ENCODE assay signal across 19 cellular contexts in genomic region chr2:232042911-232043564, GRCh38.
A peak's percentile ranks its signal among the peaks of the same experiment; 100 is the strongest.
DNase-seq lines count a peak whose midpoint lies in the region; ATAC-seq, FAIRE-seq and TF ChIP-seq lines count a peak whose summit lies in the region.
"Had no signal": no experiment of that assay in that cellular context is flagged by ENCODE, and none has a peak within 500 bp of the region (broad histone marks: within the 10 kb centered on the region; RNA-seq: fewer than 3 reads in every experiment).

No MANE protein-coding gene starts in this region.

- no peak for TF ChIP-seq POLR2A in GM12891 (IDR thresholded peaks at IDR 0.05; ENCODE audit: low read depth, low read length)

- FAIRE-seq in GM12891 (lab: Jason Lieb, UNC), result peak; percentile 40
- FAIRE-seq: pancreas had no signal

- ATAC-seq in GM18867 (IDR thresholded peaks at IDR 0.05; ENCODE audit: unreplicated experiment), result no peak
- no peak for ATAC-seq in HG03159 (IDR thresholded peaks at IDR 0.05; ENCODE audit: unreplicated experiment)
- ATAC-seq in HG02798 (IDR thresholded peaks at IDR 0.05; ENCODE audit: poor library complexity, unreplicated experiment), result no peak
- ATAC-seq: gastroesophageal sphincter, pancreas had no signal

- DNase-seq in AG08396 (ENCODE audit: low spot score) (peak; percentile 17), GM12891 (ENCODE audit: insufficient read length, low spot score) (no peak), RPMI7951 (ENCODE audit: low read depth) (peak; percentile 15), hepatic stellate cell (ENCODE audit: low spot score) (peak; percentile 27), HT-29 (ENCODE audit: low spot score) (no peak)
- DNase-seq: activated T-cell treated with anti-CD3 and anti-CD28 coated beads, Interleukin-2, amount 50 U/mL, for 48 hours; left ventricle myocardium inferior; MG63; NCI-H2029; NCI-H510A treated with DMSO at 0.1 percent for 48 hours; pancreas; SIG-M5; sigmoid colon; stimulated activated CD4-positive, alpha-beta T cell treated with anti-CD3 and anti-CD28 coated beads, Interleukin-1b, Interleukin-23, amount 100 ng/mL, for 48 hours; stimulated activated naive CD8-positive, alpha-beta T cell treated with anti-CD3 and anti-CD28 coated beads, Interleukin-15, amount 100 ng/mL, for 72 hours had no signal

TF ChIP-seq in GM12891, 5 proteins besides CTCF, POLR2A, EP300 and RAD21:
- TF ChIP-seq POLR2AphosphoS5 (IDR thresholded peaks at IDR 0.05; ENCODE audit: low read depth, low read length) (no peak), SPI1 (IDR thresholded peaks at IDR 0.05; ENCODE audit: low read depth, low read length) (no peak), POU2F2 (IDR thresholded peaks at IDR 0.05; ENCODE audit: low read depth, low read length) (no peak), PAX5 (IDR thresholded peaks at IDR 0.05; ENCODE audit: insufficient read depth, low read length, severe bottlenecking) (no peak), TAF1 (IDR thresholded peaks at IDR 0.05; ENCODE audit: low read depth, low read length) (no peak)
TF ChIP-seq in GM12891: peak in this region for 0.

Comparison
In these comparisons a context has a peak if more than half of its experiments do, and no peak if none do; other contexts are left out.
1. DNase-seq: peak in AG08396 (single experiment), RPMI7951 (single experiment) and hepatic stellate cell (single experiment); none in GM12891 (single experiment) and HT-29 (single experiment).